1 cellular context compared by ENCODE assay signal in genomic region chr6:119428647-119429046, GRCh38.
TF ChIP-seq lines count a peak whose summit lies in the region.

No MANE protein-coding gene starts in this region.

TF ChIP-seq in K562, 482 proteins besides CTCF, POLR2A, EP300 and RAD21 (continued from another document):
- TF ChIP-seq AFF1 (IDR thresholded peaks at IDR 0.05; ENCODE audit: low read depth in 1 of 2, partially characterized antibody in 2 of 2): no peak
- no peak for TF ChIP-seq U2AF1 (optimal IDR thresholded peaks at IDR 0.05; ENCODE audit: low read depth, low read length)
- no peak for TF ChIP-seq ATF6 (CRISPR knock-in tag; IDR thresholded peaks at IDR 0.05)
TF ChIP-seq in K562: peak in this region for 18.
